Comparison of ENCODE assay signal across 8 cellular contexts in genomic region chr5:151156732-151157402, GRCh38. TPM values are rescaled to one million over a fixed set of nuclear protein-coding genes. Genes with fewer than 3 reads are reported as not detected.
A peak's percentile ranks its signal among the peaks of the same experiment; 100 is the strongest.
DNase-seq lines count a peak whose midpoint lies in the region; ATAC-seq and TF ChIP-seq lines count a peak whose summit lies in the region.

No MANE protein-coding gene starts in this region.

- POLR2A ChIA-PET in activated CD8-positive, alpha-beta T cell treated with anti-CD3 and anti-CD28 coated beads, Interleukin-2, amount 10 ng/mL, durations not matched to agents 7 days and 5 days (lab: Charles Lee): interaction anchor here (0.9 to 6.4 kb wide), 9 partner anchors 8 to 96 kb away, joined by 3 to 45 read pairs (median 5); partner anchors contain the start of genes CCDC69 and GM2A

- intact Hi-C loops in psoas muscle (cut with DNase I): no loop called here

- DNase-seq in EH (ENCODE audit: low read depth) (peak; percentile 54), glomerular visceral epithelial cell (ENCODE audit: extremely low spot score) (peak; percentile 33), psoas muscle (peak in 1 of 2 donors; percentile 63), RPMI8226 (no peak)
- DNase-seq in activated CD8-positive, alpha-beta T cell treated with anti-CD3 and anti-CD28 coated beads, Interleukin-2, amount 10 ng/mL, durations not matched to agents 7 days and 5 days: peak; percentile 65

- CTCF ChIA-PET in activated CD8-positive, alpha-beta T cell treated with anti-CD3 and anti-CD28 coated beads, Interleukin-2, amount 10 ng/mL, durations not matched to agents 7 days and 5 days (lab: Charles Lee): interaction anchor here (0.9 to 12.9 kb wide), 11 partner anchors 8 to 357 kb away, joined by 3 to 172 read pairs (median 7); no protein-coding TSS in a partner anchor

- no peaks in the 10 kb centered on the region for H3K27me3 ChIP-seq in psoas muscle (ENCODE audit: insufficient read depth in 3 of 3, low read length in 2 of 3)

- H3K36me3 ChIP-seq in psoas muscle (ENCODE audit: insufficient read depth in 1 of 2, low read depth in 1 of 2): peaks cover 0 to 3% of the 10 kb centered on the region in 2 donors

- H3K9me3 ChIP-seq in psoas muscle: no peaks in the 10 kb centered on the region

- H3K4me1 ChIP-seq in psoas muscle: peaks cover 48% of the 10 kb centered on the region

- H3K27me3 Mint-ChIP-seq in activated CD8-positive, alpha-beta T cell treated with anti-CD3 and anti-CD28 coated beads, Interleukin-2, amount 10 ng/mL, durations not matched to agents 7 days and 5 days (ENCODE audit: low read depth): peaks cover 4% of the 10 kb centered on the region

- ATAC-seq in HG02981 (IDR thresholded peaks at IDR 0.05; ENCODE audit: unreplicated experiment) (peak; percentile 29), psoas muscle (peak; percentile 29 to 47 (median 36)), HG03457 (IDR thresholded peaks at IDR 0.05; ENCODE audit: unreplicated experiment) (no peak), HG03432 (IDR thresholded peaks at IDR 0.05; ENCODE audit: unreplicated experiment) (no peak)
- ATAC-seq in activated CD8-positive, alpha-beta T cell treated with anti-CD3 and anti-CD28 coated beads, Interleukin-2, amount 10 ng/mL, durations not matched to agents 7 days and 5 days: peak; percentile 22

- peak overlapping the region; percentile 93 for H3K27ac ChIP-seq in psoas muscle

- TF ChIP-seq CTCF in psoas muscle (IDR thresholded peaks at IDR 0.05): no peak

- WGBS in psoas muscle, 3 donors: 2 to 4% (median 3%) methylated on average over 17 of the region's 17 CpGs

- peaks cover 41% of the 10 kb centered on the region for H3K36me3 Mint-ChIP-seq in activated CD8-positive, alpha-beta T cell treated with anti-CD3 and anti-CD28 coated beads, Interleukin-2, amount 10 ng/mL, durations not matched to agents 7 days and 5 days (ENCODE audit: low read depth)

- H3K27ac Mint-ChIP-seq in activated CD8-positive, alpha-beta T cell treated with anti-CD3 and anti-CD28 coated beads, Interleukin-2, amount 10 ng/mL, durations not matched to agents 7 days and 5 days: peak overlapping the region; percentile 89

- H3K4me1 Mint-ChIP-seq in activated CD8-positive, alpha-beta T cell treated with anti-CD3 and anti-CD28 coated beads, Interleukin-2, amount 10 ng/mL, durations not matched to agents 7 days and 5 days (ENCODE audit: low read depth): peaks cover 54% of the 10 kb centered on the region

- peak overlapping the region; percentile 91 for H3K4me3 ChIP-seq in psoas muscle

- H3K4me3 Mint-ChIP-seq in activated CD8-positive, alpha-beta T cell treated with anti-CD3 and anti-CD28 coated beads, Interleukin-2, amount 10 ng/mL, durations not matched to agents 7 days and 5 days: peak overlapping the region; percentile 95

- no peaks in the 10 kb centered on the region for H3K9me3 Mint-ChIP-seq in activated CD8-positive, alpha-beta T cell treated with anti-CD3 and anti-CD28 coated beads, Interleukin-2, amount 10 ng/mL, durations not matched to agents 7 days and 5 days (ENCODE audit: insufficient read depth)

RNA-seq across cellular contexts. Expression of gene ANXA6, which starts 0.7 kb away (rescaled TPM):
- 100 to 1,000 TPM; 481 to 495 TPM for total RNA-seq in activated CD8-positive, alpha-beta T cell treated with anti-CD3 and anti-CD28 coated beads, Interleukin-2, amount 10 ng/mL, durations not matched to agents 7 days and 5 days
- 100 to 1,000 TPM; 133 to 234 (median 154) TPM for total RNA-seq in psoas muscle
- 100 to 1,000 TPM in 2 of 3 donors, 10 to 100 TPM in 1; 81.4 to 129 (median 112) TPM for polyA plus RNA-seq in psoas muscle

Comparison
In these comparisons a context has a peak if more than half of its experiments do, and no peak if none do; other contexts are left out.
1. ATAC-seq: peak in HG02981 (single experiment), activated CD8-positive, alpha-beta T cell treated with anti-CD3 and anti-CD28 coated beads, Interleukin-2, amount 10 ng/mL, durations not matched to agents 7 days and 5 days (single experiment) and psoas muscle (4 of 4); none in HG03457 (single experiment) and HG03432 (single experiment).